ENCODE assay signal across 29 cellular contexts in the genomic region with DNA sequence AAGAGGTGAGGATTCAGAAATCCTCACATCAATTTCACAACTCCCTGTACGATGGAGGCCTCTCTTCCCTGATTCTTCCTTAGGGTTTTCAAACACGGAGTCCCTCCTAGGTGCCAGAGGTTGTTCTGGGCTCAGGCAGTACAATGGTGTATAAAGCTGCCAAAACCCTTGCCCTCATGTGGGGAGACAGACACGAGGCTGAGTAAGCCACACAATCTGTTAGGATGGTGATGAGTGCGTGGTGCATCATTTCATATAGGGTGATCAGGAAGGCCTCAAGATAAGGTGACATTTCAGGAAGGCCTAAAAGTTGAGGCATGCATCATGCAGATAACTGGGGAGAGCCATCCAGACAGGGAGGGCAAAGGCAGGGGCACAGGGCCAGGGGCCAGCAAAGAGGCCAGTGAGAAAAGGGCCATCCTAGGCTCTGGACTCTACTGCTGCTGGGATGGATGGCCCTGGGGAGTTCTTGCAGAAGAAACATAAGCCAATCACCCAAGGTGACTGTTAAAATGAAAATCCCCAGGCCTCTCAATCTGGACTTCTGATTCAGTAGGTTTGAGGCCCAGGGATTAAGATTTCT.
"Had no signal": no experiment of that assay in that cellular context is flagged by ENCODE, and none has a peak within 500 bp of the region (broad histone marks: within the 10 kb centered on the region; RNA-seq: fewer than 3 reads in every experiment).

No MANE protein-coding gene starts in this region.

- H3K27ac Mint-ChIP-seq: mesothelial cell of epicardium; naive B cell; natural killer cell; nephron progenitor cell; neural progenitor cell; progenitor cell of endocrine pancreas; stimulated activated naive CD8-positive, alpha-beta T cell treated with anti-CD3 and anti-CD28 coated beads, Interleukin-15, Interleukin-2, amounts not matched to agents 100 ng/mL and 50 ng/mL, for 24 hours; type B pancreatic cell had no signal

- H3K36me3 Mint-ChIP-seq: mesothelial cell of epicardium, naive B cell, natural killer cell, neural progenitor cell, type B pancreatic cell had no signal

- H3K27me3 ChIP-seq: neural progenitor cell, neutrophil, ovary, right atrium auricular region, right lobe of liver, suprapubic skin, tibial nerve, uterus had no signal

- H3K9me3 ChIP-seq: neutrophil, ovary, right atrium auricular region, right lobe of liver, suprapubic skin, thoracic aorta, tibial nerve, uterus had no signal

- ATAC-seq: left lobe of liver, natural killer cell, right lobe of liver had no signal

- H3K4me3 Mint-ChIP-seq: mesothelial cell of epicardium; naive B cell; natural killer cell; nephron progenitor cell; neural progenitor cell; stimulated activated naive CD8-positive, alpha-beta T cell treated with anti-CD3 and anti-CD28 coated beads, Interleukin-15, Interleukin-2, amounts not matched to agents 100 ng/mL and 50 ng/mL, for 24 hours; type B pancreatic cell had no signal

- H3K4me1 ChIP-seq: right lobe of liver, suprapubic skin, uterus had no signal

- H3K9me3 Mint-ChIP-seq: mesothelial cell of epicardium; nephron progenitor cell; neural progenitor cell; stimulated activated naive CD8-positive, alpha-beta T cell treated with anti-CD3 and anti-CD28 coated beads, Interleukin-15, Interleukin-2, amounts not matched to agents 100 ng/mL and 50 ng/mL, for 24 hours had no signal

- H3K36me3 ChIP-seq: neural progenitor cell, neutrophil, ovary, right atrium auricular region, right lobe of liver, suprapubic skin, thoracic aorta, tibial nerve, uterus had no signal

- DNase-seq: hippocampal formation; kidney glomerular epithelial cell; left cardiac atrium; mesendoderm; naive B cell; natural killer cell; nephron progenitor cell; occipital lobe; ovary; right lobe of liver; stimulated activated CD4-positive, alpha-beta T cell treated with anti-CD3 and anti-CD28 coated beads, Interleukin-1b, Interleukin-23, amount 100 ng/mL, for 48 hours; stimulated activated CD4-positive, alpha-beta T cell treated with anti-CD3 and anti-CD28 coated beads, Interleukin-2, amount 100 ng/mL, for 48 hours; stimulated activated CD4-positive, alpha-beta T cell treated with anti-CD3 and anti-CD28 coated beads, Interleukin-4, amount 100 ng/mL, for 4 hours; stimulated activated CD8-positive, alpha-beta memory T cell treated with anti-CD3 and anti-CD28 coated beads, Interleukin-4, amount 100 ng/mL, for 48 hours; stimulated activated naive CD4-positive, alpha-beta T cell; uterus had no signal

- H3K4me1 Mint-ChIP-seq: naive B cell, natural killer cell had no signal

- H3K27ac ChIP-seq: neural progenitor cell, neutrophil, ovary, right lobe of liver, suprapubic skin, thoracic aorta, tibial nerve, uterus had no signal

- H3K4me3 ChIP-seq: lung, neural progenitor cell, ovary, right atrium auricular region, right lobe of liver, smooth muscle cell, suprapubic skin, thoracic aorta, tibial nerve, uterus had no signal
